22 cellular contexts compared by ENCODE assay signal in genomic region chr15:63827113-63827512, GRCh38. TPM values are rescaled to one million over a fixed set of nuclear protein-coding genes. Genes with fewer than 3 reads are reported as not detected.
DNase-seq lines count a peak whose midpoint lies in the region; ATAC-seq and TF ChIP-seq lines count a peak whose summit lies in the region.
"Had no signal": no experiment of that assay in that cellular context is flagged by ENCODE, and none has a peak within 500 bp of the region (broad histone marks: within the 10 kb centered on the region; RNA-seq: fewer than 3 reads in every experiment).

No MANE protein-coding gene starts in this region.

- H3K27ac Mint-ChIP-seq in activated CD4-positive, alpha-beta T cell treated with anti-CD3 and anti-CD28 coated beads for 36 hours, result peak overlapping the region; percentile 74
- peak overlapping the region; percentile 62 for H3K27ac Mint-ChIP-seq in CD4-positive, alpha-beta T cell
- H3K27ac Mint-ChIP-seq in T-helper 17 cell, result no peak overlapping the region
- H3K27ac Mint-ChIP-seq in naive thymus-derived CD8-positive, alpha-beta T cell, result peak overlapping the region in 9 of 10 donors; percentile 1 to 78 (median 44)
- H3K27ac Mint-ChIP-seq: activated naive CD8-positive, alpha-beta T cell treated with anti-CD3 and anti-CD28 coated beads, Interleukin-2, amount 10 ng/mL, durations not matched to agents 7 days and 5 days had no signal

- peaks cover 2% of the 10 kb centered on the region for H3K36me3 Mint-ChIP-seq in activated CD4-positive, alpha-beta T cell treated with anti-CD3 and anti-CD28 coated beads for 36 hours (ENCODE audit: low read depth)
- peaks cover 23% of the 10 kb centered on the region for H3K36me3 Mint-ChIP-seq in CD4-positive, alpha-beta T cell (ENCODE audit: low read depth)
- peaks cover 4% of the 10 kb centered on the region for H3K36me3 Mint-ChIP-seq in T-helper 17 cell (ENCODE audit: low read depth)
- peaks cover 0 to 10% (median 0%) of the 10 kb centered on the region in 3 donors for H3K36me3 Mint-ChIP-seq in naive thymus-derived CD8-positive, alpha-beta T cell

- H3K4me1 Mint-ChIP-seq in activated CD4-positive, alpha-beta T cell treated with anti-CD3 and anti-CD28 coated beads for 36 hours, result peaks cover 79% of the 10 kb centered on the region
- peaks cover 91% of the 10 kb centered on the region for H3K4me1 Mint-ChIP-seq in CD4-positive, alpha-beta T cell (ENCODE audit: low read depth)
- peaks cover 73% of the 10 kb centered on the region for H3K4me1 Mint-ChIP-seq in T-helper 17 cell
- H3K4me1 Mint-ChIP-seq in naive thymus-derived CD8-positive, alpha-beta T cell, result peaks cover 50 to 91% (median 80%) of the 10 kb centered on the region in 4 donors

- DNase-seq in activated CD4-positive, alpha-beta T cell treated with anti-CD3 and anti-CD28 coated beads for 36 hours, result no peak
- no peak for DNase-seq in activated CD4-positive, alpha-beta T cell treated with anti-CD3 and anti-CD28 coated beads, Interleukin-2, amount 50 U/mL, for 1 hour
- DNase-seq in CD4-positive, alpha-beta T cell, result no peak
- DNase-seq in T-helper 17 cell (no peak), SIG-M5 (lab: John Stamatoyannopoulos, UW) (no peak), germinal center (ENCODE audit: low spot score) (no peak)
- no peak for DNase-seq in naive thymus-derived CD8-positive, alpha-beta T cell
- no peak for DNase-seq in activated CD8-positive, alpha-beta memory T cell treated with anti-CD3 and anti-CD28 coated beads, Interleukin-2, amount 50 U/mL, for 48 hours
- DNase-seq: activated CD4-positive, alpha-beta T cell treated with anti-CD3 and anti-CD28 coated beads, Interleukin-2, amount 50 U/mL, for 48 hours; activated naive CD8-positive, alpha-beta T cell treated with anti-CD3 and anti-CD28 coated beads, Interleukin-2, amount 10 ng/mL, durations not matched to agents 7 days and 5 days; activated T-cell treated with anti-CD3 and anti-CD28 coated beads for 4 hours; GOT3; KG1; NCI-H1436; NCI-H2107; NCI-H510A; NK-92 treated with Interleukin-12 subunit alpha and Interleukin-12 subunit beta, amount 100 ng/mL, for 24 hours; SHP77 treated with DMSO at 0.1 percent for 48 hours; stimulated activated CD4-positive, alpha-beta T cell treated with anti-CD3 and anti-CD28 coated beads, Interleukin-1b, Interleukin-23, amount 100 ng/mL, for 48 hours had no signal

- H3K27ac ChIP-seq in CD4-positive, alpha-beta T cell (ENCODE audit: low read depth, low read length), result no peak overlapping the region
- H3K27ac ChIP-seq: A549 had no signal

- no peaks in the 10 kb centered on the region for H3K9me3 ChIP-seq in CD4-positive, alpha-beta T cell (ENCODE audit: control insufficient read depth, low read length)
- H3K9me3 ChIP-seq in T-helper 17 cell (ENCODE audit: control insufficient read depth, low read length, poor library complexity, severe bottlenecking), result no peaks in the 10 kb centered on the region
- H3K9me3 ChIP-seq: A549 had no signal

- no peak for TF ChIP-seq CTCF in CD4-positive, alpha-beta T cell (IDR thresholded peaks at IDR 0.05)

- H3K27me3 Mint-ChIP-seq in activated CD4-positive, alpha-beta T cell treated with anti-CD3 and anti-CD28 coated beads for 36 hours, result no peaks in the 10 kb centered on the region
- H3K27me3 Mint-ChIP-seq in CD4-positive, alpha-beta T cell, result no peaks in the 10 kb centered on the region
- no peaks in the 10 kb centered on the region for H3K27me3 Mint-ChIP-seq in T-helper 17 cell
- no peaks in the 10 kb centered on the region for H3K27me3 Mint-ChIP-seq in naive thymus-derived CD8-positive, alpha-beta T cell
- H3K27me3 Mint-ChIP-seq: activated naive CD8-positive, alpha-beta T cell treated with anti-CD3 and anti-CD28 coated beads, Interleukin-2, amount 10 ng/mL, durations not matched to agents 7 days and 5 days; central memory CD8-positive, alpha-beta T cell had no signal

- peak overlapping the region; percentile 4 for H3K4me3 Mint-ChIP-seq in activated CD4-positive, alpha-beta T cell treated with anti-CD3 and anti-CD28 coated beads for 36 hours
- peak overlapping the region; percentile 74 for H3K4me3 Mint-ChIP-seq in CD4-positive, alpha-beta T cell
- peak overlapping the region; percentile 56 for H3K4me3 Mint-ChIP-seq in T-helper 17 cell
- peak overlapping the region in 9 of 10 donors; percentile 14 to 60 (median 43) for H3K4me3 Mint-ChIP-seq in naive thymus-derived CD8-positive, alpha-beta T cell
- H3K4me3 Mint-ChIP-seq: activated naive CD8-positive, alpha-beta T cell treated with anti-CD3 and anti-CD28 coated beads, Interleukin-2, amount 10 ng/mL, durations not matched to agents 7 days and 5 days had no signal

- ATAC-seq in activated CD4-positive, alpha-beta T cell treated with anti-CD3 and anti-CD28 coated beads for 36 hours, result peak; percentile 47
- ATAC-seq in CD4-positive, alpha-beta T cell (ENCODE audit: poor library complexity), result peak; percentile 40
- no peak for ATAC-seq in T-helper 17 cell
- no peak for ATAC-seq in naive thymus-derived CD8-positive, alpha-beta T cell
- ATAC-seq: Panc1 had no signal

- intact Hi-C loops in activated CD4-positive, alpha-beta T cell treated with anti-CD3 and anti-CD28 coated beads for 36 hours (cut with DNase I, micrococcal nuclease), result loop anchor here (2.0 to 5.0 kb wide), 4 partner anchors 35 to 265 kb away; partner anchors contain the start of gene CIAO2A (in 1 of the 2)
- intact Hi-C loops in CD4-positive, alpha-beta T cell (cut with DNase I, micrococcal nuclease), result loop anchor here in 1 of 2 experiments (5.0 kb wide), 1 partner anchor 65 kb away; no protein-coding TSS in a partner anchor

- POLR2A ChIA-PET in activated CD4-positive, alpha-beta T cell treated with anti-CD3 and anti-CD28 coated beads for 36 hours (lab: Charles Lee), result no interaction called here
- POLR2A ChIA-PET in CD4-positive, alpha-beta T cell (lab: Charles Lee), result interaction anchor here (1.0 to 1.6 kb wide), 3 partner anchors 33 to 184 kb away, joined by 4 to 10 read pairs (median 8); no protein-coding TSS in a partner anchor
- POLR2A ChIA-PET in naive thymus-derived CD8-positive, alpha-beta T cell (lab: Charles Lee), result interaction anchor here (0.9 kb wide), 1 partner anchor 63 kb away, joined by 4 read pairs; no protein-coding TSS in a partner anchor

- no peaks in the 10 kb centered on the region for H3K27me3 ChIP-seq in CD4-positive, alpha-beta T cell (ENCODE audit: control insufficient read depth, insufficient read depth, low read length)

- H3K9me3 Mint-ChIP-seq in activated CD4-positive, alpha-beta T cell treated with anti-CD3 and anti-CD28 coated beads for 36 hours (ENCODE audit: low read depth), result no peaks in the 10 kb centered on the region
- H3K9me3 Mint-ChIP-seq in CD4-positive, alpha-beta T cell, result no peaks in the 10 kb centered on the region
- no peaks in the 10 kb centered on the region for H3K9me3 Mint-ChIP-seq in naive thymus-derived CD8-positive, alpha-beta T cell
- H3K9me3 Mint-ChIP-seq: activated naive CD8-positive, alpha-beta T cell treated with anti-CD3 and anti-CD28 coated beads, Interleukin-2, amount 10 ng/mL, durations not matched to agents 7 days and 5 days; central memory CD8-positive, alpha-beta T cell had no signal

- CTCF ChIA-PET in activated CD4-positive, alpha-beta T cell treated with anti-CD3 and anti-CD28 coated beads for 36 hours (lab: Charles Lee), result interaction anchor here (0.5 to 3.8 kb wide), 8 partner anchors 11 to 1763 kb away, joined by 3 to 14 read pairs (median 3); no protein-coding TSS in a partner anchor
- CTCF ChIA-PET in CD4-positive, alpha-beta T cell (lab: Charles Lee), result interaction anchor here (1.0 to 1.5 kb wide), 2 partner anchors 65 to 240 kb away, joined by 4 to 8 read pairs; no protein-coding TSS in a partner anchor

RNA-seq across cellular contexts. Expression of gene HERC1, which starts 6.6 kb away (rescaled TPM):
- total RNA-seq in activated CD4-positive, alpha-beta T cell treated with anti-CD3 and anti-CD28 coated beads for 36 hours, result 10 to 100 TPM; 62.8 to 66.0 TPM
- 100 to 1,000 TPM; 400 to 406 TPM for total RNA-seq in CD4-positive, alpha-beta T cell
- total RNA-seq in T-helper 17 cell, result 100 to 1,000 TPM; 252 to 271 TPM
- total RNA-seq in naive thymus-derived CD8-positive, alpha-beta T cell, result 100 to 1,000 TPM; 147 to 162 TPM
- polyA plus RNA-seq in naive thymus-derived CD8-positive, alpha-beta T cell, result 10 to 100 TPM; 23.1 to 41.0 (median 38.9) TPM

Comparison
In these comparisons a context has a peak if more than half of its experiments do, and no peak if none do; other contexts are left out.
1. ATAC-seq: peak in activated CD4-positive, alpha-beta T cell treated with anti-CD3 and anti-CD28 coated beads for 36 hours (single experiment) and CD4-positive, alpha-beta T cell (single experiment); none in T-helper 17 cell (single experiment) and naive thymus-derived CD8-positive, alpha-beta T cell (0 of 2).
2. H3K4me3 Mint-ChIP-seq: peak in every context shown above with its lines; median percentile 74 in CD4-positive, alpha-beta T cell; 56 in T-helper 17 cell; 43 in naive thymus-derived CD8-positive, alpha-beta T cell; 4 in activated CD4-positive, alpha-beta T cell treated with anti-CD3 and anti-CD28 coated beads for 36 hours.